In the genomic region with DNA sequence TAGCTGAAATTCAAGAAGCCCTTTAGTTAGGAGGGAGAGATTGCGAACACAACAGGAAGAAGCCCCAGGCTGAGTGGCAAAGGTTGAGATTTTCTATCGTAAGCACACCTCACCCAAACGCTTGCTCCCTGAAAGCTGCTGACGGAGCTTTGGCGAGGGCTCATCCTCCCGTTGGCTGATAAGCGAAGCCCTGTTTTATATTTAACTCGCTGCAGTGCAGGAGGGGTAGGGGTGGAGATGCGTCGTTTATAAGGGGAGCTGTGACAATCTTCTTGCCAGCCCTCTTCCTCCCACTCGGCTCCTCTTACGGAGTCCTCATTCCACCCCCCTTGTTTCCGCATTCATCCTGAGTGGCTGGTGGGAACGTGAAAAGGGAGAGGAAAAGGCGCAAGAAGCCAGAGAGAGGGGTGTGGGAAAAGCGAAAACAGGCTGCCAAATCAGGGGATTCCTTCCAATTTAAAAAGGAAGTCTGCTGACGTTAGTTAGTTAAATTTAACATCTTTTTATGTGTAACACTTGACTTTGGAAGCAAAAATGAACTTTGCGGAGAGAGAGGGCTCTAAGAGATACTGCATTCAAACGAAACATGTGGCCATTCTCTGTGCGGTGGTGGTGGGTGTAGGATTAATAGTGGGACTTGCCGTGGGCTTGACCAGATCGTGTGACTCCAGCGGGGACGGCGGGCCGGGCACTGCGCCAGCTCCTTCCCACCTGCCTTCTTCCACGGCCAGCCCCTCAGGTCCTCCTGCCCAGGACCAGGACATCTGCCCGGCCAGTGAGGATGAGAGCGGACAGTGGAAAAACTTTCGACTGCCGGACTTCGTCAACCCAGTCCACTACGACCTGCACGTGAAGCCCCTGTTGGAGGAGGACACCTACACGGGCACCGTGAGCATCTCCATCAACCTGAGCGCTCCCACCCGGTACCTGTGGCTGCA, we compare ENCODE assay signal across 9 cellular contexts. TPM values are rescaled to one million over a fixed set of nuclear protein-coding genes. Genes with fewer than 3 reads are reported as not detected.
DNase-seq lines count a peak whose midpoint lies in the region; ATAC-seq and TF ChIP-seq lines count a peak whose summit lies in the region.
"Had no signal": no experiment of that assay in that cellular context is flagged by ENCODE, and none has a peak within 500 bp of the region (broad histone marks: within the 10 kb centered on the region; RNA-seq: fewer than 3 reads in every experiment).

A gene with protein sequence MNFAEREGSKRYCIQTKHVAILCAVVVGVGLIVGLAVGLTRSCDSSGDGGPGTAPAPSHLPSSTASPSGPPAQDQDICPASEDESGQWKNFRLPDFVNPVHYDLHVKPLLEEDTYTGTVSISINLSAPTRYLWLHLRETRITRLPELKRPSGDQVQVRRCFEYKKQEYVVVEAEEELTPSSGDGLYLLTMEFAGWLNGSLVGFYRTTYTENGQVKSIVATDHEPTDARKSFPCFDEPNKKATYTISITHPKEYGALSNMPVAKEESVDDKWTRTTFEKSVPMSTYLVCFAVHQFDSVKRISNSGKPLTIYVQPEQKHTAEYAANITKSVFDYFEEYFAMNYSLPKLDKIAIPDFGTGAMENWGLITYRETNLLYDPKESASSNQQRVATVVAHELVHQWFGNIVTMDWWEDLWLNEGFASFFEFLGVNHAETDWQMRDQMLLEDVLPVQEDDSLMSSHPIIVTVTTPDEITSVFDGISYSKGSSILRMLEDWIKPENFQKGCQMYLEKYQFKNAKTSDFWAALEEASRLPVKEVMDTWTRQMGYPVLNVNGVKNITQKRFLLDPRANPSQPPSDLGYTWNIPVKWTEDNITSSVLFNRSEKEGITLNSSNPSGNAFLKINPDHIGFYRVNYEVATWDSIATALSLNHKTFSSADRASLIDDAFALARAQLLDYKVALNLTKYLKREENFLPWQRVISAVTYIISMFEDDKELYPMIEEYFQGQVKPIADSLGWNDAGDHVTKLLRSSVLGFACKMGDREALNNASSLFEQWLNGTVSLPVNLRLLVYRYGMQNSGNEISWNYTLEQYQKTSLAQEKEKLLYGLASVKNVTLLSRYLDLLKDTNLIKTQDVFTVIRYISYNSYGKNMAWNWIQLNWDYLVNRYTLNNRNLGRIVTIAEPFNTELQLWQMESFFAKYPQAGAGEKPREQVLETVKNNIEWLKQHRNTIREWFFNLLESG (plus strand): TSS at position 275 of the 938 bp plus-strand sequence. CDS start 260 bp downstream, at position 535.

- TF ChIP-seq CTCF in fibroblast of mammary gland (conservative IDR thresholded peaks at IDR 0.05; ENCODE audit: control insufficient read depth, insufficient read depth, low read depth, low read length) (no peak), mucosa of descending colon (IDR thresholded peaks at IDR 0.05) (no peak), transverse colon (IDR thresholded peaks at IDR 0.05) (no peak)

- H3K4me1 ChIP-seq in mucosa of descending colon (ENCODE audit: low read depth) (no peaks in the 10 kb centered on the region), transverse colon (peaks cover 0 to 9% (median 3%) of the 10 kb centered on the region in 4 donors)

- H3K4me3 ChIP-seq in fibroblast of mammary gland (ENCODE audit: control insufficient read depth, low read depth, low read length) (peak within 1 kb of the TSS; percentile 56), mucosa of descending colon (no peak within 1 kb of the TSS), transverse colon (peak within 1 kb of the TSS in 3 of 4 donors; percentile 1 to 38 (median 10))

- no peak for TF ChIP-seq POLR2A in transverse colon (IDR thresholded peaks at IDR 0.05)

- peaks cover 7% of the 10 kb centered on the region for H3K27me3 ChIP-seq in transverse colon

- in situ Hi-C loops in transverse colon (cut with MboI; ENCODE audit: low pct_ligation_motif_present in 1 of 4, low pct_unique_long_range_greater_than_20kb in 1 of 4, low sequenced_read_pairs in 3 of 4) = no loop called here

- no peak within 1 kb of the TSS for H3K27ac ChIP-seq in transverse colon

- 37 to 63% methylated on average over 7 to 39 of the region's 39 CpGs for WGBS in transverse colon (ENCODE audit: low coverage in 1 of 2), 2 donors

- DNase-seq in NCI-H1417 (lab: John Stamatoyannopoulos, UW) (peak in 2 of 3 experiments; percentile 32 to 69), NCI-H1417 treated with DMSO at 0.1 percent for 48 hours (lab: John Stamatoyannopoulos, UW) (no peak), fibroblast of mammary gland (ENCODE audit: low read depth) (peak; percentile 68), mucosa of descending colon (peak in 2 of 3 donors; percentile 16 to 40), transverse colon (peak; percentile 18)
- DNase-seq in activated CD4-positive, alpha-beta T cell treated with anti-CD3 and anti-CD28 coated beads for 4 hours = no peak
- DNase-seq: activated naive CD4-positive, alpha-beta T cell had no signal

- intact Hi-C loops in mucosa of descending colon (cut with DNase I, micrococcal nuclease) = no loop called here
- intact Hi-C loops in transverse colon (cut with DNase I; ENCODE audit: low total_unique reads) = no loop called here

- H3K9me3 ChIP-seq in mucosa of descending colon (no peaks in the 10 kb centered on the region), transverse colon (no peaks in the 10 kb centered on the region)

- no peak for TF ChIP-seq EP300 in transverse colon (IDR thresholded peaks at IDR 0.05; ENCODE audit: low read depth)

- ATAC-seq in mucosa of descending colon = peak; percentile 53
- no peak for ATAC-seq in HG03159 (IDR thresholded peaks at IDR 0.05; ENCODE audit: unreplicated experiment)
- ATAC-seq in HG03571 (IDR thresholded peaks at IDR 0.05; ENCODE audit: unreplicated experiment) = no peak

- no peaks in the 10 kb centered on the region for H3K36me3 ChIP-seq in mucosa of descending colon (ENCODE audit: low read depth)
- no peaks in the 10 kb centered on the region for H3K36me3 ChIP-seq in transverse colon

RNA-seq across cellular contexts. Expression of the gene that starts here (rescaled TPM):
- total RNA-seq in mucosa of descending colon (1 to 10 TPM; 1.2 to 2.1 (median 1.5) TPM), transverse colon (1 to 10 TPM in 3 of 4 donors, under 1 TPM in 1; 0.80 to 6.2 (median 1.5) TPM)

Comparison
In these comparisons a context has a peak if more than half of its experiments do, and no peak if none do; other contexts are left out.
1. DNase-seq: peak in NCI-H1417 (2 of 3), fibroblast of mammary gland (single experiment), mucosa of descending colon (2 of 3) and transverse colon (single experiment); none in NCI-H1417 treated with DMSO at 0.1 percent for 48 hours (single experiment) and activated CD4-positive, alpha-beta T cell treated with anti-CD3 and anti-CD28 coated beads for 4 hours (0 of 2).